Comparison of ENCODE assay signal across 14 cellular contexts in the genomic region with DNA sequence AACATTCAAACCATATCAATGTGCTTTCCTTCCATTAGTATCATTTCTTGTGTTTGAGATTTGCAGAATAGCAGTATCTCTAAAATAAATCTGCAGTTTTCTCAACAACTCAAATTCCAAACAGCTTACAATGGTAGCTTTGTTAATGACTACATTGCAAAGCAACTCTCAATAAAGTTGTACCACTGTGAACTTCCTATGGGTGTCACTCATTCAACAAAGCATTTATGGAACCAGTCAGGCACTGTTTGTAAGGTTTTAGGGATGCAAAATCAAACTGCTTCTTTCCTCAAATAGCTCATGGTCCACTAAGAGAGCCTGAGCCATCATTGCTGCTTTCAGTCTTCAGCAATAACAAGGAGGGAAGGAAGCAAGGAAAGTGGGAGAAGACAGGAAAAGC.
DNase-seq lines count a peak whose midpoint lies in the region; ATAC-seq, FAIRE-seq and TF ChIP-seq lines count a peak whose summit lies in the region.
"Had no signal": no experiment of that assay in that cellular context is flagged by ENCODE, and none has a peak within 500 bp of the region (broad histone marks: within the 10 kb centered on the region; RNA-seq: fewer than 3 reads in every experiment).

No MANE protein-coding gene starts in this region.

- no peaks in the 10 kb centered on the region; a peak in 1 of 4 replicates for H3K36me3 ChIP-seq in GM12878 (ENCODE audit: control insufficient read depth in 2 of 2, insufficient read depth in 2 of 2, low read length in 1 of 2)
- H3K36me3 ChIP-seq: uterus had no signal

- CTCF ChIA-PET in GM12878 (lab: Yijun Ruan, JAX), result interaction anchor here (0.6 to 1.5 kb wide), 4 partner anchors 29 to 1131 kb away, joined by 3 to 4 read pairs (median 3); no protein-coding TSS in a partner anchor

- TF ChIP-seq POLR2A in GM12878 (IDR thresholded peaks at IDR 0.05; ENCODE audit: low read depth, low read length), result no peak

- FAIRE-seq in GM12878 (lab: Jason Lieb, UNC), result no peak
- FAIRE-seq: frontal cortex, G401.6 had no signal

- H3K9me3 ChIP-seq in GM12878 (replicated peaks; ENCODE audit: control insufficient read depth, insufficient read depth, low read length), result peaks cover 7% of the 10 kb centered on the region; the same call in 2 of the 3 replicates
- H3K9me3 ChIP-seq: uterus had no signal

- in situ Hi-C loops in GM12878 (cut with MboI), result no loop called here

- no peak for ATAC-seq in GM12878
- no peak for ATAC-seq in GM18861 (IDR thresholded peaks at IDR 0.05; ENCODE audit: unreplicated experiment)

- H3K4me3 ChIP-seq in GM12878, result no peak overlapping the region
- H3K4me3 ChIP-seq: uterus had no signal

- H4K20me1 ChIP-seq in GM12878 (ENCODE audit: control insufficient read depth, insufficient read depth), result no peaks in the 10 kb centered on the region

- TF ChIP-seq EP300 in Ishikawa (IDR thresholded peaks at IDR 0.05; ENCODE audit: borderline replicate concordance) (no peak), GM12878 (IDR thresholded peaks at IDR 0.05; ENCODE audit: borderline replicate concordance in 1 of 2, control insufficient read depth in 1 of 2, low read depth in 2 of 2, low read length in 2 of 2) (no peak)

- BruUV-seq in GM12878 (replicated peaks; lab: Mats Ljungman, UMichigan), result no TSS peak

- no peaks in the 10 kb centered on the region for H3K79me2 ChIP-seq in GM12878 (ENCODE audit: control insufficient read depth, insufficient read depth, low read length)

- no peak overlapping the region for H3K27ac ChIP-seq in GM12878 (ENCODE audit: control insufficient read depth, insufficient read depth)
- H3K27ac ChIP-seq: uterus, VCaP had no signal

- RAD21 ChIA-PET in GM12878 (lab: Charles Lee; ENCODE audit: unreplicated experiment), result interaction anchor here (1.2 kb wide), 1 partner anchor 15 kb away, joined by 4 read pairs; no protein-coding TSS in a partner anchor

- no peak for TF ChIP-seq CTCF in GM12878 (IDR thresholded peaks at IDR 0.05 in 2 of 3, conservative IDR thresholded peaks at IDR 0.05 in 1 of 3; ENCODE audit: control insufficient read depth in 2 of 3, extremely low read depth in 1 of 3, insufficient read depth in 1 of 3, low read depth in 3 of 3, low read length in 3 of 3)

- DNase-seq in COLO829 (ENCODE audit: low spot score) (peak; percentile 81), GM12878 (ENCODE audit: low read depth, low spot score) (no peak), midbrain (lab: John Stamatoyannopoulos, UW) (peak; percentile 42), NCI-H510A treated with DMSO at 0.1 percent for 48 hours (lab: John Stamatoyannopoulos, UW) (no peak)
- no peak for DNase-seq in activated CD4-positive, alpha-beta T cell treated with anti-CD3 and anti-CD28 coated beads, Interleukin-2, amount 50 U/mL, for 4 hours
- DNase-seq: activated CD8-positive, alpha-beta memory T cell treated with anti-CD3 and anti-CD28 coated beads, Interleukin-2, amount 50 U/mL, for 4 hours; NCI-H2227 treated with DMSO at 0.1 percent for 48 hours; stimulated activated CD4-positive, alpha-beta T cell treated with anti-CD3 and anti-CD28 coated beads, Interleukin-1b, Interleukin-23, amount 100 ng/mL, for 48 hours; uterus had no signal

- POLR2A ChIA-PET in GM12878 (lab: Charles Lee), result interaction anchor here (0.6 kb wide), 1 partner anchor 74 kb away, joined by 3 read pairs; no protein-coding TSS in a partner anchor

- SMC1A ChIA-PET in GM12878 (lab: Charles Lee; ENCODE audit: uncharacterized antibody, unreplicated experiment), result interaction anchor here (0.6 to 1.5 kb wide), 5 partner anchors 16 to 346 kb away, joined by 3 to 6 read pairs (median 3); no protein-coding TSS in a partner anchor

- no peak overlapping the region for H3K4me2 ChIP-seq in GM12878 (ENCODE audit: control insufficient read depth, insufficient read depth)

- H3K27me3 ChIP-seq in GM12878 (replicated peaks in 1 of 2; ENCODE audit: control insufficient read depth in 2 of 2, insufficient read depth in 2 of 2, low read length in 1 of 2), result no peaks in the 10 kb centered on the region
- H3K27me3 ChIP-seq: uterus had no signal

- peak; percentile 24; the same call in 1 of the 2 replicates for TF ChIP-seq RAD21 in Ishikawa (IDR thresholded peaks at IDR 0.05; ENCODE audit: low read depth)
- TF ChIP-seq RAD21 in GM12878 (IDR thresholded peaks at IDR 0.05; ENCODE audit: insufficient read depth, low read depth, low read length), result no peak

- intact Hi-C loops in GM12878 (cut with micrococcal nuclease; ENCODE audit: unreplicated experiment), result loop anchor here (5.0 to 10.0 kb wide), 2 partner anchors 271 to 351 kb away; no protein-coding TSS in a partner anchor

- peaks cover 13% of the 10 kb centered on the region for H3K4me1 ChIP-seq in GM12878 (ENCODE audit: control insufficient read depth, insufficient read depth, low read length)
- H3K4me1 ChIP-seq: uterus had no signal

- H2AFZ ChIP-seq in GM12878 (ENCODE audit: control insufficient read depth, low read depth, low read length), result no peak overlapping the region

- H3K9ac ChIP-seq in GM12878 (ENCODE audit: control insufficient read depth, insufficient read depth, low read length), result no peak overlapping the region

TF ChIP-seq in Ishikawa, 13 proteins besides CTCF, POLR2A, EP300 and RAD21 (continues in another document):
- TF ChIP-seq MAX (IDR thresholded peaks at IDR 0.05), result no peak
- no peak for TF ChIP-seq TCF12 (IDR thresholded peaks at IDR 0.05; ENCODE audit: low read depth)
- no peak for TF ChIP-seq YY1 (IDR thresholded peaks at IDR 0.05; ENCODE audit: low read depth)
- TF ChIP-seq EGR1 (IDR thresholded peaks at IDR 0.05), result no peak
- TF ChIP-seq ZBTB7A (IDR thresholded peaks at IDR 0.05; ENCODE audit: low read depth), result no peak
- TF ChIP-seq TEAD4 (IDR thresholded peaks at IDR 0.05), result no peak
- no peak for TF ChIP-seq FOXM1 (IDR thresholded peaks at IDR 0.05; ENCODE audit: borderline replicate concordance, low read depth)
- no peak for TF ChIP-seq CREB1 (IDR thresholded peaks at IDR 0.05; ENCODE audit: low read depth)
- no peak for TF ChIP-seq NFIC (IDR thresholded peaks at IDR 0.05)
- TF ChIP-seq USF1 (IDR thresholded peaks at IDR 0.05), result no peak

TF ChIP-seq in GM12878, 131 proteins besides CTCF, POLR2A, EP300 and RAD21:
- TF ChIP-seq HDGF (IDR thresholded peaks at IDR 0.05) (no peak), RUNX3 (IDR thresholded peaks at IDR 0.05; ENCODE audit: low read length) (no peak), MTA2 (IDR thresholded peaks at IDR 0.05; ENCODE audit: low read depth) (no peak), ZBTB40 (IDR thresholded peaks at IDR 0.05; ENCODE audit: borderline replicate concordance) (peak; percentile 75), RB1 (IDR thresholded peaks at IDR 0.05; ENCODE audit: borderline replicate concordance) (no peak), CREM (IDR thresholded peaks at IDR 0.05; ENCODE audit: low read depth) (no peak), ZNF217 (IDR thresholded peaks at IDR 0.05) (no peak), TCF7 (IDR thresholded peaks at IDR 0.05; ENCODE audit: borderline replicate concordance) (no peak)
TF ChIP-seq in GM12878: peak in this region for 1.

Comparison
In these comparisons a context has a peak if more than half of its experiments do, and no peak if none do; other contexts are left out.
1. DNase-seq: peak in COLO829 (single experiment) and midbrain (single experiment); none in GM12878 (single experiment), NCI-H510A treated with DMSO at 0.1 percent for 48 hours (single experiment) and activated CD4-positive, alpha-beta T cell treated with anti-CD3 and anti-CD28 coated beads, Interleukin-2, amount 50 U/mL, for 4 hours (0 of 2).